28 cellular contexts compared by ENCODE assay signal in genomic region chr6:9252784-9253183, GRCh38.
A peak's percentile ranks its signal among the peaks of the same experiment; 100 is the strongest.
DNase-seq lines count a peak whose midpoint lies in the region; ATAC-seq and TF ChIP-seq lines count a peak whose summit lies in the region.
"Had no signal": no experiment of that assay in that cellular context is flagged by ENCODE, and none has a peak within 500 bp of the region (broad histone marks: within the 10 kb centered on the region; RNA-seq: fewer than 3 reads in every experiment).

No MANE protein-coding gene starts in this region.

- H3K36me3 ChIP-seq in IMR-90 (ENCODE audit: control insufficient read depth, insufficient read depth, low read length), result no peaks in the 10 kb centered on the region
- no peaks in the 10 kb centered on the region for H3K36me3 ChIP-seq in SJCRH30
- no peaks in the 10 kb centered on the region for H3K36me3 ChIP-seq in neural progenitor cell
- no peaks in the 10 kb centered on the region for H3K36me3 ChIP-seq in upper lobe of left lung
- no peaks in the 10 kb centered on the region for H3K36me3 ChIP-seq in heart left ventricle
- H3K36me3 ChIP-seq: BLaER1, breast epithelium, neutrophil, Peyer's patch, right lobe of liver, SJSA1, upper lobe of right lung had no signal

- POLR2A ChIA-PET in IMR-90 (lab: Charles Lee; ENCODE audit: unreplicated experiment), result no interaction called here

- in situ Hi-C loops in IMR-90 (cut with MboI; ENCODE audit: low sequenced_read_pairs), result no loop called here

- H3K9me3 ChIP-seq in IMR-90 (ENCODE audit: control insufficient read depth, insufficient read depth, low read length) (no peaks in the 10 kb centered on the region), SJCRH30 (replicated peaks) (no peaks in the 10 kb centered on the region), neural progenitor cell (ENCODE audit: low read depth) (no peaks in the 10 kb centered on the region), upper lobe of left lung (no peaks in the 10 kb centered on the region), heart left ventricle (no peaks in the 10 kb centered on the region)
- H3K9me3 ChIP-seq: BLaER1, breast epithelium, neutrophil, Peyer's patch, right lobe of liver, SJSA1, upper lobe of right lung had no signal

- H3K27ac Mint-ChIP-seq in neural progenitor cell, result no peak overlapping the region
- H3K27ac Mint-ChIP-seq: activated CD4-positive, alpha-beta memory T cell treated with anti-CD3 and anti-CD28 coated beads, Interleukin-2, amount 10 ng/mL, durations not matched to agents 7 days and 5 days; activated naive CD4-positive, alpha-beta T cell treated with anti-CD3 and anti-CD28 coated beads, Interleukin-2, amount 50 U/mL, for 24 hours; activated T-helper 17 cell treated with anti-CD3 and anti-CD28 coated beads, Interleukin-2, amount 50 U/mL, for 72 hours; stimulated activated effector memory CD8-positive, alpha-beta T cell treated with anti-CD3 and anti-CD28 coated beads, Interleukin-12 subunit alpha, Interleukin-12 subunit beta, amount 100 ng/mL, for 72 hours; T-helper 1 cell treated with Interleukin-12 subunit alpha and Interleukin-12 subunit beta and Interleukin-4 antibody, amounts not matched to agents 30 μg/mL and 1 μg/mL, for 36 hours had no signal

- no peaks in the 10 kb centered on the region for H3K27me3 ChIP-seq in IMR-90 (ENCODE audit: control insufficient read depth, insufficient read depth, low read length)
- no peaks in the 10 kb centered on the region for H3K27me3 ChIP-seq in SJCRH30
- H3K27me3 ChIP-seq in neural progenitor cell, result no peaks in the 10 kb centered on the region
- H3K27me3 ChIP-seq in upper lobe of left lung, result no peaks in the 10 kb centered on the region
- no peaks in the 10 kb centered on the region for H3K27me3 ChIP-seq in heart left ventricle
- H3K27me3 ChIP-seq: BLaER1, breast epithelium, neutrophil, Peyer's patch, right lobe of liver, SJSA1, upper lobe of right lung had no signal

- no peak overlapping the region for H3K23ac ChIP-seq in IMR-90 (ENCODE audit: low read depth, low read length)

- H3K9ac ChIP-seq in IMR-90 (ENCODE audit: low read depth, low read length) (no peak overlapping the region), neural progenitor cell (no peak overlapping the region)
- H3K9ac ChIP-seq: BLaER1, KMS-11 had no signal

- intact Hi-C loops in IMR-90 (cut with micrococcal nuclease) (loop anchor here (1.0 to 10.0 kb wide), 5 partner anchors 37 to 1160 kb away; no protein-coding TSS in a partner anchor), heart left ventricle (cut with DNase I) (loop anchor here in 5 of 10 donors (5.0 to 10.0 kb wide), 2 partner anchors 160 to 1182 kb away; no protein-coding TSS in a partner anchor)

- no peak overlapping the region for H2BK20ac ChIP-seq in IMR-90 (ENCODE audit: low read depth, low read length)

- BruUV-seq in IMR-90 (replicated peaks; lab: Mats Ljungman, UMichigan), result no TSS peak

- H2BK5ac ChIP-seq in IMR-90 (ENCODE audit: low read depth, low read length, poor library complexity, severe bottlenecking), result no peak overlapping the region

- H4K5ac ChIP-seq in IMR-90 (ENCODE audit: low read depth, low read length), result no peak overlapping the region

- H3K56ac ChIP-seq in IMR-90 (ENCODE audit: extremely low read depth, insufficient read depth, low read length), result no peak overlapping the region

- H3K27ac ChIP-seq in IMR-90 (ENCODE audit: insufficient read depth, low read length) (no peak overlapping the region), SJCRH30 (peak overlapping the region; percentile 21; the same call in 1 of the 2 replicates), neural progenitor cell (no peak overlapping the region), upper lobe of left lung (no peak overlapping the region), heart left ventricle (no peak overlapping the region)
- H3K27ac ChIP-seq: BLaER1, breast epithelium, KMS-11, neutrophil, Peyer's patch, right lobe of liver, SJSA1, upper lobe of right lung had no signal

- no peak overlapping the region for H3K4me3 Mint-ChIP-seq in neural progenitor cell
- H3K4me3 Mint-ChIP-seq: activated CD4-positive, alpha-beta memory T cell treated with anti-CD3 and anti-CD28 coated beads, Interleukin-2, amount 10 ng/mL, durations not matched to agents 7 days and 5 days; activated naive CD4-positive, alpha-beta T cell treated with anti-CD3 and anti-CD28 coated beads, Interleukin-2, amount 50 U/mL, for 24 hours; activated T-helper 17 cell treated with anti-CD3 and anti-CD28 coated beads, Interleukin-2, amount 50 U/mL, for 72 hours; stimulated activated effector memory CD8-positive, alpha-beta T cell treated with anti-CD3 and anti-CD28 coated beads, Interleukin-12 subunit alpha, Interleukin-12 subunit beta, amount 100 ng/mL, for 72 hours; T-helper 1 cell treated with Interleukin-12 subunit alpha and Interleukin-12 subunit beta and Interleukin-4 antibody, amounts not matched to agents 30 μg/mL and 1 μg/mL, for 36 hours had no signal

- H2AK9ac ChIP-seq in IMR-90 (replicated peaks; ENCODE audit: low read depth, low read length, poor library complexity), result no peak overlapping the region

- ATAC-seq in IMR-90 (ENCODE audit: low read depth) (no peak), upper lobe of left lung (ENCODE audit: low FRiP score in 2 of 2) (no peak), heart left ventricle (no peak)
- ATAC-seq: activated T-helper 17 cell treated with anti-CD3 and anti-CD28 coated beads, Interleukin-2, amount 50 U/mL, for 72 hours; right lobe of liver; stimulated activated effector memory CD8-positive, alpha-beta T cell treated with anti-CD3 and anti-CD28 coated beads, Interleukin-12 subunit alpha, Interleukin-12 subunit beta, amount 100 ng/mL, for 72 hours; upper lobe of right lung had no signal

- no peaks in the 10 kb centered on the region for H3K79me1 ChIP-seq in IMR-90 (ENCODE audit: low read depth in 1 of 2, low read length in 2 of 2)

- H3K18ac ChIP-seq in IMR-90 (ENCODE audit: low read depth, low read length), result no peak overlapping the region

- H2BK15ac ChIP-seq in IMR-90 (ENCODE audit: low read depth, low read length), result no peak overlapping the region

- dilution Hi-C loops in IMR-90 (cut with HindIII; ENCODE audit: low sequenced_read_pairs, unreplicated experiment), result no loop called here

- H3K4me2 ChIP-seq in IMR-90 (ENCODE audit: low read depth, low read length) (no peak overlapping the region), neural progenitor cell (peak overlapping the region; percentile 8)
- H3K4me2 ChIP-seq: BLaER1, KMS-11 had no signal

- no peaks in the 10 kb centered on the region for H3K79me2 ChIP-seq in neural progenitor cell (ENCODE audit: low read depth)

- H4K91ac ChIP-seq in IMR-90 (ENCODE audit: insufficient read depth, low read depth, low read length), result no peak overlapping the region

- no peaks in the 10 kb centered on the region for H3K4me1 ChIP-seq in IMR-90 (ENCODE audit: control insufficient read depth, insufficient read depth, low read length)
- peaks cover 7% of the 10 kb centered on the region; the same call in 1 of the 2 replicates for H3K4me1 ChIP-seq in SJCRH30
- peaks cover 37% of the 10 kb centered on the region for H3K4me1 ChIP-seq in neural progenitor cell
- no peaks in the 10 kb centered on the region for H3K4me1 ChIP-seq in upper lobe of left lung
- H3K4me1 ChIP-seq in heart left ventricle, result no peaks in the 10 kb centered on the region
- H3K4me1 ChIP-seq: BLaER1, breast epithelium, Peyer's patch, SJSA1, upper lobe of right lung had no signal

- H3K4ac ChIP-seq in IMR-90 (ENCODE audit: low read depth, low read length), result no peak overlapping the region

- TF ChIP-seq CTCF in IMR-90 (conservative IDR thresholded peaks at IDR 0.05; ENCODE audit: low read depth, low read length) (no peak), neural progenitor cell (IDR thresholded peaks at IDR 0.05) (no peak), upper lobe of left lung (IDR thresholded peaks at IDR 0.05) (no peak), heart left ventricle (IDR thresholded peaks at IDR 0.05) (no peak)

- peak; percentile 39 for DNase-seq in NCI-H82 (lab: John Stamatoyannopoulos, UW)
- no peak for DNase-seq in NCI-H82 treated with DMSO at 0.1 percent for 48 hours (lab: John Stamatoyannopoulos, UW; ENCODE audit: unreplicated experiment)
- no peak for DNase-seq in IMR-90
- peak; percentile 6 to 43 for DNase-seq in SJCRH30
- DNase-seq in neural progenitor cell (ENCODE audit: low spot score), result peak; percentile 57
- DNase-seq in upper lobe of left lung, result no peak
- no peak for DNase-seq in activated CD4-positive, alpha-beta T cell treated with anti-CD3 and anti-CD28 coated beads, Interleukin-2, amount 50 U/mL, for 4 hours
- DNase-seq in heart left ventricle, result no peak
- DNase-seq: activated CD4-positive, alpha-beta memory T cell treated with anti-CD3 and anti-CD28 coated beads, Interleukin-2, amount 10 ng/mL, durations not matched to agents 7 days and 5 days; activated CD4-positive, CD25-positive, alpha-beta regulatory T cell treated with anti-CD3 and anti-CD28 coated beads, Interleukin-2, amount 50 U/mL, for 72 hours; amygdala; DMS53; GF-D8; NCI-H187; NCI-H510A; Peyer's patch; right lobe of liver; stimulated activated CD4-positive, alpha-beta T cell treated with anti-CD3 and anti-CD28 coated beads, Interleukin-4, amount 100 ng/mL, for 1 hour; upper lobe of right lung had no signal

- no peak overlapping the region for H2AK5ac ChIP-seq in IMR-90 (ENCODE audit: low read depth, low read length)

- peaks cover 8% of the 10 kb centered on the region for H3K4me1 Mint-ChIP-seq in neural progenitor cell
- H3K4me1 Mint-ChIP-seq: activated CD4-positive, alpha-beta memory T cell treated with anti-CD3 and anti-CD28 coated beads, Interleukin-2, amount 10 ng/mL, durations not matched to agents 7 days and 5 days; activated naive CD4-positive, alpha-beta T cell treated with anti-CD3 and anti-CD28 coated beads, Interleukin-2, amount 50 U/mL, for 24 hours; activated T-helper 17 cell treated with anti-CD3 and anti-CD28 coated beads, Interleukin-2, amount 50 U/mL, for 72 hours; stimulated activated effector memory CD8-positive, alpha-beta T cell treated with anti-CD3 and anti-CD28 coated beads, Interleukin-12 subunit alpha, Interleukin-12 subunit beta, amount 100 ng/mL, for 72 hours had no signal

- H3K14ac ChIP-seq in IMR-90 (replicated peaks; ENCODE audit: low read depth, low read length), result no peak overlapping the region; the same call in 1 of the 2 replicates

- TF ChIP-seq EP300 in upper lobe of left lung (IDR thresholded peaks at IDR 0.05), result no peak

- no peak for TF ChIP-seq RAD21 in IMR-90 (IDR thresholded peaks at IDR 0.05; ENCODE audit: low read length)

- no peak for TF ChIP-seq POLR2A in IMR-90 (IDR thresholded peaks at IDR 0.05; ENCODE audit: low read depth, low read length)
- TF ChIP-seq POLR2A in upper lobe of left lung (IDR thresholded peaks at IDR 0.05), result no peak
- TF ChIP-seq POLR2A in heart left ventricle (IDR thresholded peaks at IDR 0.05), result no peak

- no peaks in the 10 kb centered on the region for H3K36me3 Mint-ChIP-seq in neural progenitor cell
- H3K36me3 Mint-ChIP-seq: activated naive CD4-positive, alpha-beta T cell treated with anti-CD3 and anti-CD28 coated beads, Interleukin-2, amount 50 U/mL, for 24 hours; stimulated activated effector memory CD8-positive, alpha-beta T cell treated with anti-CD3 and anti-CD28 coated beads, Interleukin-12 subunit alpha, Interleukin-12 subunit beta, amount 100 ng/mL, for 72 hours had no signal

- H2AFZ ChIP-seq in IMR-90 (replicated peaks; ENCODE audit: low read length, poor library complexity), result peak overlapping the region; percentile 76
- no peak overlapping the region for H2AFZ ChIP-seq in neural progenitor cell (replicated peaks)

- H3K27me3 Mint-ChIP-seq in neural progenitor cell (ENCODE audit: insufficient read depth, low read depth), result peaks cover 2% of the 10 kb centered on the region
- H3K27me3 Mint-ChIP-seq: activated CD4-positive, alpha-beta memory T cell treated with anti-CD3 and anti-CD28 coated beads, Interleukin-2, amount 10 ng/mL, durations not matched to agents 7 days and 5 days; activated naive CD4-positive, alpha-beta T cell treated with anti-CD3 and anti-CD28 coated beads, Interleukin-2, amount 50 U/mL, for 24 hours; activated T-helper 17 cell treated with anti-CD3 and anti-CD28 coated beads, Interleukin-2, amount 50 U/mL, for 72 hours had no signal

- H4K20me1 ChIP-seq in IMR-90 (ENCODE audit: insufficient read depth, low read length) (no peaks in the 10 kb centered on the region), neural progenitor cell (ENCODE audit: low read depth) (no peaks in the 10 kb centered on the region)
- H4K20me1 ChIP-seq: BLaER1 had no signal

- H3K9me1 ChIP-seq in IMR-90 (ENCODE audit: insufficient read depth, low read length), result no peaks in the 10 kb centered on the region; the same call in 1 of the 2 replicates

- H2BK120ac ChIP-seq in IMR-90 (ENCODE audit: low read depth, low read length), result no peak overlapping the region; the same call in 1 of the 2 replicates

- CTCF ChIA-PET in IMR-90 (lab: Yijun Ruan, JAX), result interaction anchor here (0.7 kb wide), 1 partner anchor 113 kb away, joined by 4 read pairs; no protein-coding TSS in a partner anchor

- no peak overlapping the region for H4K8ac ChIP-seq in IMR-90 (ENCODE audit: low read depth in 2 of 2, low read length in 2 of 2)

- WGBS in IMR-90 (ENCODE audit: extremely low coverage in 2 of 2, insufficient read length in 1 of 2), 2 experiments, result no CpG with 5 or more reads among the region's 4 CpGs
- WGBS in upper lobe of left lung, 2 donors, result 68 to 85% methylated on average over 4 of the region's 4 CpGs
- 54 to 71% (median 66%) methylated on average over 4 of the region's 4 CpGs for WGBS in heart left ventricle, 4 donors

- H3F3A ChIP-seq in neural progenitor cell (ENCODE audit: low read depth), result no peaks in the 10 kb centered on the region

- no peak overlapping the region for H3K4me3 ChIP-seq in IMR-90 (ENCODE audit: insufficient read depth, low read depth, low read length)
- no peak overlapping the region for H3K4me3 ChIP-seq in SJCRH30
- no peak overlapping the region for H3K4me3 ChIP-seq in neural progenitor cell
- no peak overlapping the region for H3K4me3 ChIP-seq in upper lobe of left lung
- no peak overlapping the region for H3K4me3 ChIP-seq in heart left ventricle
- H3K4me3 ChIP-seq: BLaER1, breast epithelium, Peyer's patch, right lobe of liver, SJSA1, upper lobe of right lung had no signal

- H3K9me3 Mint-ChIP-seq in neural progenitor cell, result no peaks in the 10 kb centered on the region
- H3K9me3 Mint-ChIP-seq: activated naive CD4-positive, alpha-beta T cell treated with anti-CD3 and anti-CD28 coated beads, Interleukin-2, amount 50 U/mL, for 24 hours; activated T-helper 17 cell treated with anti-CD3 and anti-CD28 coated beads, Interleukin-2, amount 50 U/mL, for 72 hours; T-helper 1 cell treated with Interleukin-12 subunit alpha and Interleukin-12 subunit beta and Interleukin-4 antibody, amounts not matched to agents 30 μg/mL and 1 μg/mL, for 36 hours had no signal

Comparison
In these comparisons a context has a peak if more than half of its experiments do, and no peak if none do; other contexts are left out.
1. DNase-seq: peak in NCI-H82 (single experiment), SJCRH30 (2 of 2) and neural progenitor cell (single experiment); none in NCI-H82 treated with DMSO at 0.1 percent for 48 hours (single experiment), IMR-90 (single experiment), upper lobe of left lung (0 of 2), activated CD4-positive, alpha-beta T cell treated with anti-CD3 and anti-CD28 coated beads, Interleukin-2, amount 50 U/mL, for 4 hours (0 of 2) and heart left ventricle (0 of 5).